22 cellular contexts compared by ENCODE assay signal in the genomic region with DNA sequence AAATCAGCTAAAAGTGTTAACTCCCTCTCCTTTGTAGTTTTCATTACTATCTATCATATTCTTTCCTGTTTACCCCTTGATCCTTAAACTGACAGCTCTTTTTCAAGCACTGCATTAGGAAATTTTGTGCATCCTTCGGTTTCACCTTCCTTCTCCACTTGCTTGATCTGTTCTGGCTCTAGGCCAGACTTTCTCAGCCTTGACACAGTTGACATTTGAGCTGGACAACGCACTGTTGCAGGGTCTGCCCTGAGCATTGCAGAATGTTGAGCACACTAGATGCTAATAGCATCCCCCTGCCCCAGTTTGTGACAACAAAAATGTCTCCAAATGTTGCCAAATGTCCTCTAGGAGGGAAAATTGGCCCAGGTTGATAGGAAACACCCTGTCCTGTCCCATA.
DNase-seq lines count a peak whose midpoint lies in the region; ATAC-seq, FAIRE-seq and TF ChIP-seq lines count a peak whose summit lies in the region.
"Had no signal": no experiment of that assay in that cellular context is flagged by ENCODE, and none has a peak within 500 bp of the region (broad histone marks: within the 10 kb centered on the region; RNA-seq: fewer than 3 reads in every experiment).

No MANE protein-coding gene starts in this region.

- H2AFZ ChIP-seq in osteoblast (ENCODE audit: low read length), result no peak overlapping the region

- no peak overlapping the region for H3K4me2 ChIP-seq in osteoblast (ENCODE audit: insufficient read depth, low read length)
- H3K4me2 ChIP-seq: KMS-11 had no signal

- H3K36me3 ChIP-seq in left ventricle myocardium inferior (peaks cover 49% of the 10 kb centered on the region), osteoblast (ENCODE audit: insufficient read depth, low read length) (no peaks in the 10 kb centered on the region)
- H3K36me3 ChIP-seq: BE2C, MG63 had no signal

- DNase-seq in left ventricle myocardium inferior, result no peak
- no peak for DNase-seq in Right ventricle myocardium inferior (ENCODE audit: missing footprints)
- DNase-seq in M059J (ENCODE audit: low read depth), result peak; percentile 7
- DNase-seq in right cardiac atrium, result no peak
- no peak for DNase-seq in urothelium cell line (ENCODE audit: low spot score)
- no peak for DNase-seq in osteoblast (ENCODE audit: insufficient read length, low spot score, missing footprints)
- DNase-seq: BE2C; Caco-2; CD4-positive, alpha-beta T cell; GF-D8; GOT3; MG63; NCI-H1048; NCI-H146; NCI-H2029 treated with DMSO at 0.1 percent for 48 hours; SIG-M5; T-cell had no signal

- 49% methylated on average over 2 of the region's 2 CpGs for WGBS in right cardiac atrium

- peak; percentile 65 for FAIRE-seq in urothelium cell line (lab: Jason Lieb, UNC)
- FAIRE-seq: GM19239 had no signal

- ATAC-seq in Right ventricle myocardium inferior (no peak), right cardiac atrium (peak; percentile 41 to 45), HG03520 (IDR thresholded peaks at IDR 0.05; ENCODE audit: unreplicated experiment) (no peak)
- ATAC-seq: HCT116, SK-N-SH treated with all-trans-retinoic acid at 6 μM for 48 hours, T-cell had no signal

- no peaks in the 10 kb centered on the region for H3K9me3 ChIP-seq in left ventricle myocardium inferior (replicated peaks)
- H3K9me3 ChIP-seq in right cardiac atrium (ENCODE audit: control insufficient read depth, low read length), result no peaks in the 10 kb centered on the region
- H3K9me3 ChIP-seq in osteoblast (ENCODE audit: low read depth, low read length), result no peaks in the 10 kb centered on the region
- H3K9me3 ChIP-seq: BE2C, Caco-2, MG63 had no signal

- H3K27ac ChIP-seq in left ventricle myocardium inferior (replicated peaks), result peak overlapping the region; percentile 14
- H3K27ac ChIP-seq in right cardiac atrium (ENCODE audit: low read length), result no peak overlapping the region
- H3K27ac ChIP-seq in osteoblast (ENCODE audit: low read depth, low read length), result no peak overlapping the region
- H3K27ac ChIP-seq: KMS-11 had no signal

- intact Hi-C loops in left ventricle myocardium inferior (cut with micrococcal nuclease) (no loop called here), Right ventricle myocardium inferior (cut with DNase I) (no loop called here), right cardiac atrium (cut with DNase I) (no loop called here)

- no peaks in the 10 kb centered on the region for H3K27me3 ChIP-seq in left ventricle myocardium inferior (ENCODE audit: low read depth)
- H3K27me3 ChIP-seq in right cardiac atrium (ENCODE audit: control insufficient read depth, insufficient read depth), result no peaks in the 10 kb centered on the region
- H3K27me3 ChIP-seq in osteoblast (ENCODE audit: insufficient read depth, low read length), result no peaks in the 10 kb centered on the region
- H3K27me3 ChIP-seq: BE2C, MG63 had no signal

- no peaks in the 10 kb centered on the region for H3K79me2 ChIP-seq in osteoblast (ENCODE audit: insufficient read depth, low read length)

- peaks cover 29% of the 10 kb centered on the region for H3K4me1 ChIP-seq in left ventricle myocardium inferior
- H3K4me1 ChIP-seq in right cardiac atrium (ENCODE audit: control insufficient read depth, insufficient read depth, low read length), result peaks cover 4% of the 10 kb centered on the region
- H3K4me1 ChIP-seq in osteoblast (ENCODE audit: insufficient read depth, low read length), result peaks cover 5% of the 10 kb centered on the region
- H3K4me1 ChIP-seq: Caco-2 had no signal

- TF ChIP-seq CTCF in left ventricle myocardium inferior (IDR thresholded peaks at IDR 0.05; ENCODE audit: borderline replicate concordance) (no peak), osteoblast (IDR thresholded peaks at IDR 0.05; ENCODE audit: extremely low read depth, low read depth, low read length) (no peak)

- H3K4me3 ChIP-seq in left ventricle myocardium inferior (no peak overlapping the region), right cardiac atrium (ENCODE audit: low read length) (no peak overlapping the region), osteoblast (ENCODE audit: insufficient read depth, low read length) (no peak overlapping the region)
- H3K4me3 ChIP-seq: MG63 had no signal

- no peaks in the 10 kb centered on the region for H4K20me1 ChIP-seq in osteoblast (ENCODE audit: insufficient read depth, low read length)

Comparison
In these comparisons a context has a peak if more than half of its experiments do, and no peak if none do; other contexts are left out.
1. ATAC-seq: peak in right cardiac atrium (2 of 2); none in Right ventricle myocardium inferior (single experiment) and HG03520 (single experiment).